Comparison of ENCODE assay signal across 19 cellular contexts in genomic region chr3:153129866-153130265, GRCh38. TPM values are rescaled to one million over a fixed set of nuclear protein-coding genes. Genes with fewer than 3 reads are reported as not detected.
DNase-seq lines count a peak whose midpoint lies in the region; ATAC-seq and TF ChIP-seq lines count a peak whose summit lies in the region.
"Had no signal": no experiment of that assay in that cellular context is flagged by ENCODE, and none has a peak within 500 bp of the region (broad histone marks: within the 10 kb centered on the region; RNA-seq: fewer than 3 reads in every experiment).

No MANE protein-coding gene starts in this region.

- H3K9me3 Mint-ChIP-seq in chondrocyte (ENCODE audit: low read depth) (peaks cover 4% of the 10 kb centered on the region), osteocyte (ENCODE audit: unreplicated experiment) (no peaks in the 10 kb centered on the region)
- no peaks in the 10 kb centered on the region for H3K9me3 Mint-ChIP-seq in activated naive CD4-positive, alpha-beta T cell treated with anti-CD3 and anti-CD28 coated beads for 36 hours
- H3K9me3 Mint-ChIP-seq: H9 had no signal

- no peaks in the 10 kb centered on the region for H3K27me3 Mint-ChIP-seq in chondrocyte (ENCODE audit: low read depth)
- H3K27me3 Mint-ChIP-seq in osteocyte (ENCODE audit: unreplicated experiment), result no peaks in the 10 kb centered on the region
- peaks cover 1% of the 10 kb centered on the region for H3K27me3 Mint-ChIP-seq in activated naive CD4-positive, alpha-beta T cell treated with anti-CD3 and anti-CD28 coated beads for 36 hours (ENCODE audit: low read depth)

- H3K36me3 Mint-ChIP-seq in chondrocyte (ENCODE audit: low read depth) (no peaks in the 10 kb centered on the region), osteocyte (ENCODE audit: unreplicated experiment) (no peaks in the 10 kb centered on the region)
- H3K36me3 Mint-ChIP-seq in activated naive CD4-positive, alpha-beta T cell treated with anti-CD3 and anti-CD28 coated beads for 36 hours (ENCODE audit: low read depth), result no peaks in the 10 kb centered on the region

- H3K9me3 ChIP-seq in SK-N-SH (no peaks in the 10 kb centered on the region), PC-3 (ENCODE audit: low read length) (no peaks in the 10 kb centered on the region)

- CTCF ChIA-PET in SK-N-SH (lab: Yijun Ruan, JAX), result interaction anchor here (0.7 kb wide), 1 partner anchor 10 kb away, joined by 3 read pairs; no protein-coding TSS in a partner anchor
- CTCF ChIA-PET in PC-3 (lab: Charles Lee), result no interaction called here
- CTCF ChIA-PET in activated naive CD4-positive, alpha-beta T cell treated with anti-CD3 and anti-CD28 coated beads for 36 hours (lab: Charles Lee), result no interaction called here

- H3K27me3 ChIP-seq in SK-N-SH (ENCODE audit: insufficient read depth) (no peaks in the 10 kb centered on the region), PC-3 (ENCODE audit: low read length) (no peaks in the 10 kb centered on the region)

- H3K4me2 ChIP-seq in SK-N-SH (peak overlapping the region; percentile 46; the same call in 1 of the 2 replicates), PC-3 (ENCODE audit: low read length) (peak overlapping the region; percentile 50)

- H3K9ac ChIP-seq in SK-N-SH, result peak overlapping the region; percentile 9; the same call in 1 of the 2 replicates
- H3K9ac ChIP-seq in PC-3 (ENCODE audit: low read length), result 0 out of 2 replicates have a peak overlapping the region, but pooled peaks have one; percentile 18
- H3K9ac ChIP-seq: GM23248 had no signal

- 91% methylated on average over 3 of the region's 3 CpGs for WGBS in SK-N-SH (ENCODE audit: low lambda C conversion rate)

- intact Hi-C loops in PC-3 (cut with micrococcal nuclease), result loop anchor here (2.0 to 10.0 kb wide), 4 partner anchors 32 to 625 kb away; partner anchors contain the start of gene RAP2B
- intact Hi-C loops in activated naive CD4-positive, alpha-beta T cell treated with anti-CD3 and anti-CD28 coated beads for 36 hours (cut with micrococcal nuclease), result loop anchor here (1.0 kb wide), 1 partner anchor 8 kb away; no protein-coding TSS in a partner anchor

- no TSS peak for BruUV-seq in PC-3 (replicated peaks; lab: Mats Ljungman, UMichigan)

- H3K79me2 ChIP-seq in SK-N-SH (ENCODE audit: insufficient read depth), result no peaks in the 10 kb centered on the region
- no peaks in the 10 kb centered on the region for H3K79me2 ChIP-seq in PC-3 (ENCODE audit: low read length)

- H4K20me1 ChIP-seq in SK-N-SH (ENCODE audit: insufficient read depth) (no peaks in the 10 kb centered on the region), PC-3 (ENCODE audit: low read length) (no peaks in the 10 kb centered on the region)

- H3K4me1 Mint-ChIP-seq in chondrocyte (ENCODE audit: low read depth), result peaks cover 13% of the 10 kb centered on the region
- peaks cover 34% of the 10 kb centered on the region for H3K4me1 Mint-ChIP-seq in osteocyte (ENCODE audit: unreplicated experiment)
- peaks cover 7% of the 10 kb centered on the region for H3K4me1 Mint-ChIP-seq in activated naive CD4-positive, alpha-beta T cell treated with anti-CD3 and anti-CD28 coated beads for 36 hours (ENCODE audit: low read depth)
- H3K4me1 Mint-ChIP-seq: H9, IgD-negative memory B cell had no signal

- peaks cover 0 to 13% of the 10 kb centered on the region in 2 experiments; a peak in 1 of 4 replicates for H3K4me1 ChIP-seq in SK-N-SH (ENCODE audit: control insufficient read depth in 1 of 2, insufficient read depth in 2 of 2, low read depth in 1 of 2, low read length in 1 of 2)
- H3K4me1 ChIP-seq in PC-3 (ENCODE audit: insufficient read depth, low read length), result peaks cover 18% of the 10 kb centered on the region

- H3K4me3 ChIP-seq in SK-N-SH (ENCODE audit: low read depth in 2 of 2, low read length in 1 of 2) (no peak overlapping the region), PC-3 (ENCODE audit: low read length) (no peak overlapping the region)
- H3K4me3 ChIP-seq: GM23248 had no signal

- H3F3A ChIP-seq in SK-N-SH (replicated peaks; ENCODE audit: insufficient read depth) (peaks cover 19% of the 10 kb centered on the region), PC-3 (ENCODE audit: low read length, unreplicated experiment) (no peaks in the 10 kb centered on the region)

- H2AFZ ChIP-seq in SK-N-SH (ENCODE audit: low read depth), result no peak overlapping the region; the same call in 1 of the 2 replicates
- H2AFZ ChIP-seq in PC-3 (ENCODE audit: low read length), result no peak overlapping the region
- H2AFZ ChIP-seq: GM23248 had no signal

- H3K9me2 ChIP-seq in SK-N-SH (no peaks in the 10 kb centered on the region), PC-3 (replicated peaks; ENCODE audit: low read length) (no peaks in the 10 kb centered on the region)

- POLR2A ChIA-PET in SK-N-SH (lab: Yijun Ruan, JAX) (no interaction called here), PC-3 (lab: Charles Lee; ENCODE audit: unreplicated experiment) (interaction anchor here (1.0 to 1.5 kb wide), 2 partner anchors 30 to 31 kb away, joined by 6 to 13 read pairs; no protein-coding TSS in a partner anchor)

- no peak for TF ChIP-seq RAD21 in SK-N-SH (IDR thresholded peaks at IDR 0.05; ENCODE audit: low read length)

- H3K27ac Mint-ChIP-seq in chondrocyte (ENCODE audit: unreplicated experiment) (peak overlapping the region; percentile 83), osteocyte (ENCODE audit: unreplicated experiment) (peak overlapping the region; percentile 74)
- H3K27ac Mint-ChIP-seq in activated naive CD4-positive, alpha-beta T cell treated with anti-CD3 and anti-CD28 coated beads for 36 hours, result no peak overlapping the region
- H3K27ac Mint-ChIP-seq: H9, IgD-negative memory B cell had no signal

- TF ChIP-seq CTCF in SK-N-SH (IDR thresholded peaks at IDR 0.05) (no peak), PC-3 (conservative IDR thresholded peaks at IDR 0.05; ENCODE audit: low read depth, low read length) (no peak), chondrocyte (IDR thresholded peaks at IDR 0.05) (no peak), osteocyte (IDR thresholded peaks at IDR 0.05) (no peak)

- no peak for TF ChIP-seq EP300 in SK-N-SH (IDR thresholded peaks at IDR 0.05; ENCODE audit: borderline replicate concordance in 1 of 2, low read depth in 1 of 2, low read length in 1 of 2)

- H3K4me3 Mint-ChIP-seq in chondrocyte (ENCODE audit: unreplicated experiment), result no peak overlapping the region
- no peak overlapping the region for H3K4me3 Mint-ChIP-seq in osteocyte (ENCODE audit: unreplicated experiment)
- H3K4me3 Mint-ChIP-seq in activated naive CD4-positive, alpha-beta T cell treated with anti-CD3 and anti-CD28 coated beads for 36 hours, result no peak overlapping the region
- H3K4me3 Mint-ChIP-seq: H9, IgD-negative memory B cell had no signal

- DNase-seq in SK-N-SH (no peak), PC-3 (no peak), chondrocyte (ENCODE audit: low spot score) (no peak), osteocyte (ENCODE audit: extremely low spot score, unreplicated experiment) (no peak)
- no peak for DNase-seq in stimulated activated CD4-positive, alpha-beta T cell treated with anti-CD3 and anti-CD28 coated beads, Interleukin-4, amount 100 ng/mL, for 1 hour
- DNase-seq in activated naive CD4-positive, alpha-beta T cell treated with anti-CD3 and anti-CD28 coated beads for 36 hours, result no peak
- DNase-seq: H9, Karpas-422, NCI-H1694 treated with DMSO at 0.1 percent for 48 hours, NCI-H2081 treated with DMSO at 0.1 percent for 48 hours, NCI-H2171 treated with DMSO at 0.1 percent for 48 hours, NCI-H526 had no signal

- H3K27ac ChIP-seq in SK-N-SH (ENCODE audit: low read depth in 2 of 2, low read length in 1 of 2) (peak overlapping the region in 1 of 2 experiments; percentile 86; a peak in 2 of 4 replicates), PC-3 (ENCODE audit: low read length) (peak overlapping the region; percentile 68)
- H3K27ac ChIP-seq: 22Rv1, C4-2B, RWPE1 had no signal

- no peak for ATAC-seq in SK-N-SH treated with all-trans-retinoic acid at 6 μM for 48 hours
- no peak for ATAC-seq in PC-3
- no peak for ATAC-seq in GM18520 (IDR thresholded peaks at IDR 0.05; ENCODE audit: unreplicated experiment)

- H3K36me3 ChIP-seq in SK-N-SH (replicated peaks in 1 of 2; ENCODE audit: control insufficient read depth in 1 of 2, insufficient read depth in 2 of 2, low read length in 1 of 2), result no peaks in the 10 kb centered on the region
- H3K36me3 ChIP-seq in PC-3 (ENCODE audit: low read depth, low read length), result no peaks in the 10 kb centered on the region

TF ChIP-seq in SK-N-SH treated with all-trans-retinoic acid at 6 μM for 48 hours, 23 proteins besides CTCF, POLR2A, EP300 and RAD21 (continues in another document):
- TF ChIP-seq CSRNP3 (CRISPR knock-in tag; IDR thresholded peaks at IDR 0.05) (no peak), GLIS3 (CRISPR knock-in tag; IDR thresholded peaks at IDR 0.05) (no peak), PPARA (CRISPR knock-in tag; IDR thresholded peaks at IDR 0.05; ENCODE audit: borderline replicate concordance) (no peak), TCF4 (CRISPR knock-in tag; IDR thresholded peaks at IDR 0.05; ENCODE audit: borderline replicate concordance) (no peak)

RNA-seq across cellular contexts. Expression of gene RAP2B, which starts 32.2 kb away (rescaled TPM):
- polyA plus RNA-seq in SK-N-SH (2012; rRNA removed), result 5.8 and 7.3 TPM in 2 replicates
- polyA plus RNA-seq in SK-N-SH (2012; cell fraction: cytosol; rRNA removed), result 5.4 and 6.4 TPM in 2 replicates
- 2.3 and 2.6 TPM in 2 replicates for polyA plus RNA-seq in SK-N-SH (2012; cell fraction: nucleus; rRNA removed)
- 37.8 and 41.4 TPM in 2 replicates for total RNA-seq in PC-3 (2014; rRNA removed)
- 10.6 to 12.3 TPM (median 11.0 TPM) in 3 replicates for total RNA-seq in chondrocyte
- 14.6 and 15.9 TPM in 2 replicates for total RNA-seq in osteocyte
- 1 to 10 TPM; 8.6 to 8.7 TPM for total RNA-seq in activated naive CD4-positive, alpha-beta T cell treated with anti-CD3 and anti-CD28 coated beads for 36 hours
